In the genomic region with DNA sequence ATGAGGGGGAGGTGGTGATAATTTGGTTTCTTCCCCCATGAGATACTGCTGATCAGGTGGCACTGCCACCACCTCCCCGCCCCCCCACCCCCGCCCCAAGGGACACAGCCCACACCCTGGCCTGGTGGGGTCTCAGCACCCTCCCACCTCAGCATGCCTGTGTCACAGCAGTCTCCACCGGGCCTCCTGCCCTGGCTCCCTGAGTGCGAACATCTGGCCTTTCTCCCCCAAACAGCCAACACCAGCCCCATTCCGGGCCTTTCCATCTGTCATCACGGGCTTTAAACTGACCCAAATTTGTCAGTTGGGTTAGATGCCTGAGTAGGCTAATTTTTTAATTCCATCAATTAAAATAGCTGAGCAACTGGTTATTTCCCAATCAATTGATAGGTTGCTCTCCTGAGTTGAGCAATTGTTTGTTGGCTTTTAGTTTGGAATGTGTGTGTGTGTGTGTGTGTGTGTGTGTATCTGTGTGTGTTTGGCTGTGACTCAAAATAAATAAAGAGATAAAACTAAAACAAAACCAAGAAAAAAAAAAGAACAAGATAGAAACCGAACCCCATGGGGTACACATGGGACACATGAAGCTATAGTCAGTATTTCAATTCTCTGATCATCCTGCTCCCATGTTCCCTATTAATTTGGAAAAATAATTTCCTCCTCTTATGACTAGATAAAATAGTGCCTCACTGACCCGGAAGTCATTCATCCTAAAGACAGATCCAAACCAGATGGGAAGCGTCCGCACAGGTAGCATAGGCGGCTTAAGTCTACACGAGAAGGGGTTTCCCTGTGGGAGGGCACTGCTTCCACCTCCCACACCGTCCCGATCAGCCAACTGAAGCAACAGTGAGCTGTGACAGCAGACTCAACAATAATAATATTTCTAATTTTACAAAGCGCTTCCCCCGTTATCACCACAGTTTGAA, we compare ENCODE assay signal across 1 cellular context.
TF ChIP-seq lines count a peak whose summit lies in the region.

No MANE protein-coding gene starts in this region.

TF ChIP-seq in HepG2, 621 proteins besides CTCF, POLR2A, EP300 and RAD21 (continued from another document):
- no peak for TF ChIP-seq ZNF24 (IDR thresholded peaks at IDR 0.05)
- peak; percentile 49; the same call in 1 of the 2 replicates for TF ChIP-seq MED1 (CRISPR knock-in tag; IDR thresholded peaks at IDR 0.05)
- no peak for TF ChIP-seq MIER3 (CRISPR knock-in tag; IDR thresholded peaks at IDR 0.05; ENCODE audit: borderline replicate concordance)
- TF ChIP-seq XBP1 (CRISPR knock-in tag; IDR thresholded peaks at IDR 0.05) = no peak
- peak; percentile 48; the same call in 1 of the 2 replicates for TF ChIP-seq ZC3H13 (CRISPR knock-in tag; IDR thresholded peaks at IDR 0.05)
- TF ChIP-seq, protein P1, sequence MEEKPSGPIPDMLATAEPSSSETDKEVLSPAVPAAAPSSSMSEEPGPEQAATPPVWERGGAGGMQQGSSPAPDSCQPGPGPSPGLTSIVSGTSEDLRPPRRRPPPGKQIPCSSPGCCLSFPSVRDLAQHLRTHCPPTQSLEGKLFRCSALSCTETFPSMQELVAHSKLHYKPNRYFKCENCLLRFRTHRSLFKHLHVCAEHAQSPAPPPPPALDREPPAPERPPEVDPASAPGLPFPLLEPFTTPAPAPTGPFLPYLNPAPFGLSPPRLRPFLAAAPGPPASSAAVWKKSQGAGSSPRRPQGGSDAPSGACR (CRISPR knock-in tag; IDR thresholded peaks at IDR 0.05) = no peak
- no peak for TF ChIP-seq NFATC3 (CRISPR knock-in tag; IDR thresholded peaks at IDR 0.05)
- TF ChIP-seq, protein P2, sequence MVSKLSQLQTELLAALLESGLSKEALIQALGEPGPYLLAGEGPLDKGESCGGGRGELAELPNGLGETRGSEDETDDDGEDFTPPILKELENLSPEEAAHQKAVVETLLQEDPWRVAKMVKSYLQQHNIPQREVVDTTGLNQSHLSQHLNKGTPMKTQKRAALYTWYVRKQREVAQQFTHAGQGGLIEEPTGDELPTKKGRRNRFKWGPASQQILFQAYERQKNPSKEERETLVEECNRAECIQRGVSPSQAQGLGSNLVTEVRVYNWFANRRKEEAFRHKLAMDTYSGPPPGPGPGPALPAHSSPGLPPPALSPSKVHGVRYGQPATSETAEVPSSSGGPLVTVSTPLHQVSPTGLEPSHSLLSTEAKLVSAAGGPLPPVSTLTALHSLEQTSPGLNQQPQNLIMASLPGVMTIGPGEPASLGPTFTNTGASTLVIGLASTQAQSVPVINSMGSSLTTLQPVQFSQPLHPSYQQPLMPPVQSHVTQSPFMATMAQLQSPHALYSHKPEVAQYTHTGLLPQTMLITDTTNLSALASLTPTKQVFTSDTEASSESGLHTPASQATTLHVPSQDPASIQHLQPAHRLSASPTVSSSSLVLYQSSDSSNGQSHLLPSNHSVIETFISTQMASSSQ (IDR thresholded peaks at IDR 0.05; ENCODE audit: low read depth) = 0 out of 2 replicates have a peak, but pooled peaks have one; percentile 22
- TF ChIP-seq, protein P2 (CRISPR knock-in tag; IDR thresholded peaks at IDR 0.05; ENCODE audit: borderline replicate concordance) = no peak
- TF ChIP-seq, protein P3, sequence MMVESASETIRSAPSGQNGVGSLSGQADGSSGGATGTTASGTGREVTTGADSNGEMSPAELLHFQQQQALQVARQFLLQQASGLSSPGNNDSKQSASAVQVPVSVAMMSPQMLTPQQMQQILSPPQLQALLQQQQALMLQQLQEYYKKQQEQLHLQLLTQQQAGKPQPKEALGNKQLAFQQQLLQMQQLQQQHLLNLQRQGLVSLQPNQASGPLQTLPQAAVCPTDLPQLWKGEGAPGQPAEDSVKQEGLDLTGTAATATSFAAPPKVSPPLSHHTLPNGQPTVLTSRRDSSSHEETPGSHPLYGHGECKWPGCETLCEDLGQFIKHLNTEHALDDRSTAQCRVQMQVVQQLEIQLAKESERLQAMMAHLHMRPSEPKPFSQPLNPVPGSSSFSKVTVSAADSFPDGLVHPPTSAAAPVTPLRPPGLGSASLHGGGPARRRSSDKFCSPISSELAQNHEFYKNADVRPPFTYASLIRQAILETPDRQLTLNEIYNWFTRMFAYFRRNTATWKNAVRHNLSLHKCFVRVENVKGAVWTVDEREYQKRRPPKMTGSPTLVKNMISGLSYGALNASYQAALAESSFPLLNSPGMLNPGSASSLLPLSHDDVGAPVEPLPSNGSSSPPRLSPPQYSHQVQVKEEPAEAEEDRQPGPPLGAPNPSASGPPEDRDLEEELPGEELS (CRISPR knock-in tag; IDR thresholded peaks at IDR 0.05) = peak; percentile 87
- TF ChIP-seq, protein P4, sequence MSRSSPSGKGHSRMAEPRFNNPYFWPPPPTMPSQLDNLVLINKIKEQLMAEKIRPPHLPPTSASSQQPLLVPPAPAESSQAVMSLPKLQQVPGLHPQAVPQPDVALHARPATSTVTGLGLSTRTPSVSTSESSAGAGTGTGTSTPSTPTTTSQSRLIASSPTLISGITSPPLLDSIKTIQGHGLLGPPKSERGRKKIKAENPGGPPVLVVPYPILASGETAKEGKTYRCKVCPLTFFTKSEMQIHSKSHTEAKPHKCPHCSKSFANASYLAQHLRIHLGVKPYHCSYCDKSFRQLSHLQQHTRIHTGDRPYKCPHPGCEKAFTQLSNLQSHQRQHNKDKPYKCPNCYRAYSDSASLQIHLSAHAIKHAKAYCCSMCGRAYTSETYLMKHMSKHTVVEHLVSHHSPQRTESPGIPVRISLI (CRISPR knock-in tag; IDR thresholded peaks at IDR 0.05; ENCODE audit: borderline replicate concordance) = peak; percentile 70; the same call in 1 of the 2 replicates
- TF ChIP-seq TEAD3 (CRISPR knock-in tag; optimal IDR thresholded peaks at IDR 0.05; ENCODE audit: borderline replicate concordance) = peak; percentile 66
- peak; percentile 42; the same call in 1 of the 2 replicates for TF ChIP-seq GABPB1 (CRISPR knock-in tag; IDR thresholded peaks at IDR 0.05)
- TF ChIP-seq KDM3A (CRISPR knock-in tag; IDR thresholded peaks at IDR 0.05; ENCODE audit: low read depth) = 0 out of 2 replicates have a peak, but pooled peaks have one; percentile 27
